Comparison of ENCODE assay signal across 10 cellular contexts in the genomic region with DNA sequence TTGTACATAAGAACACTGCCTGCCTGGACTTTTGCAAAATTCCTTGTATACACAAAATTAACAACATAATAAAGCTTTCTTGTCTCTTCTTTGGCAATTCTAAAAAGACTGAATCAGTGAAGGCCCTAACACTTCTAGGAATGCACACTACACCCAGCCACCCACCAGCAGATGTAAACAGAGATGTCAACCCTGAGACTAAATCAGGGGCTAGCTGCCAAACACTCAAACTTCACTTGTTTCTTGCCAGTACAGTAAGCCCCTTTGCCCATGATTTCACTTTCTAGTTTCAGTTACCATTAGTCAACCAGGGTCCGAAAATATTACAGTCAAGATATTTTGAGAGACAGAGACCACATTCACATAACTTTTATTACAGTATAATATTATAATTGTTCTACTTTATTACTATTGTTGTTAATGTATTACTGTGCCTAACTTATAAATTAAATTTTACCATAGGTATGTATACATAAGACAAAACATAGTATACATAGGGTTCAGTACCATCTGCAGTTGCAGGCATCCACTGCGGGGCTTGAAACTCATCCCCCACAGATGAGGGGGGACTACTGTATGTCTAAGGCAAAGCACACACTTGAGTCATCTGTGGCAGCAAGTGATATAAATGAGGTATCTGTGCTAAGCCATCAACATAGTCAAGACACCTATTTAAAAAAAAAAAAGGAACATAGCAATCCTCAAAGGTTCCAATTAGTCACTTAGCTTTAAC. TPM values are rescaled to one million over a fixed set of nuclear protein-coding genes. Genes with fewer than 3 reads are reported as not detected.
DNase-seq lines count a peak whose midpoint lies in the region; ATAC-seq and TF ChIP-seq lines count a peak whose summit lies in the region.
"Had no signal": no experiment of that assay in that cellular context is flagged by ENCODE, and none has a peak within 500 bp of the region (broad histone marks: within the 10 kb centered on the region; RNA-seq: fewer than 3 reads in every experiment).

No MANE protein-coding gene starts in this region.

- H3K9ac ChIP-seq in HUES48 (ENCODE audit: low read depth, low read length), result no peak overlapping the region

- no peaks in the 10 kb centered on the region for H3K9me3 ChIP-seq in HUES48 (ENCODE audit: control insufficient read depth, insufficient read depth, low read length)
- no peaks in the 10 kb centered on the region for H3K9me3 ChIP-seq in osteoblast (ENCODE audit: low read depth, low read length)

- peaks cover 76% of the 10 kb centered on the region for H3K79me2 ChIP-seq in osteoblast (ENCODE audit: insufficient read depth, low read length)

- H3K4me3 ChIP-seq in HUES48 (ENCODE audit: low read depth, low read length), result no peak overlapping the region
- H3K4me3 ChIP-seq in osteoblast (ENCODE audit: insufficient read depth, low read length), result no peak overlapping the region

- H3K27me3 ChIP-seq in HUES48 (ENCODE audit: control insufficient read depth, insufficient read depth, low read length) (no peaks in the 10 kb centered on the region), osteoblast (ENCODE audit: insufficient read depth, low read length) (no peaks in the 10 kb centered on the region)

- TF ChIP-seq CTCF in osteoblast (IDR thresholded peaks at IDR 0.05; ENCODE audit: extremely low read depth, low read depth, low read length), result no peak

- H3K27ac ChIP-seq in HUES48 (ENCODE audit: low read depth, low read length) (peak overlapping the region; percentile 38), osteoblast (ENCODE audit: low read depth, low read length) (peak overlapping the region; percentile 10)

- H3K4me2 ChIP-seq in osteoblast (ENCODE audit: insufficient read depth, low read length), result peak overlapping the region; percentile 15

- H3K4me1 ChIP-seq in HUES48 (ENCODE audit: control insufficient read depth, insufficient read depth, low read length), result peaks cover 29% of the 10 kb centered on the region
- H3K4me1 ChIP-seq in osteoblast (ENCODE audit: insufficient read depth, low read length), result peaks cover 39% of the 10 kb centered on the region

- DNase-seq in activated CD4-positive, CD25-positive, alpha-beta regulatory T cell treated with anti-CD3 and anti-CD28 coated beads, Interleukin-2, amount 50 U/mL, for 72 hours, result no peak
- peak; percentile 58 for DNase-seq in osteoblast (ENCODE audit: insufficient read length, low spot score, missing footprints)
- DNase-seq in NCI-H345 (lab: John Stamatoyannopoulos, UW), result no peak
- no peak for DNase-seq in A172 (ENCODE audit: low spot score)
- DNase-seq: activated CD8-positive, alpha-beta memory T cell treated with anti-CD3 and anti-CD28 coated beads, Interleukin-2, amount 50 U/mL, for 4 hours; DND-41 had no signal

- H4K20me1 ChIP-seq in osteoblast (ENCODE audit: insufficient read depth, low read length), result peaks cover 51% of the 10 kb centered on the region

- ATAC-seq in activated CD4-positive, CD25-positive, alpha-beta regulatory T cell treated with anti-CD3 and anti-CD28 coated beads, Interleukin-2, amount 50 U/mL, for 24 hours, result peak; percentile 71 to 84
- peak; percentile 72 for ATAC-seq in esophagus mucosa
- no peak for ATAC-seq in GM19395 (IDR thresholded peaks at IDR 0.05; ENCODE audit: unreplicated experiment)

- no peaks in the 10 kb centered on the region for H3K36me3 ChIP-seq in HUES48 (ENCODE audit: control insufficient read depth, insufficient read depth, low read length)
- H3K36me3 ChIP-seq in osteoblast (ENCODE audit: insufficient read depth, low read length), result peaks cover 4% of the 10 kb centered on the region

- H2AFZ ChIP-seq in osteoblast (ENCODE audit: low read length), result no peak overlapping the region

RNA-seq across cellular contexts. Expression of a gene that starts 15.3 kb away (rescaled TPM):
- 28.1 TPM for total RNA-seq in esophagus mucosa
- 38.7 and 41.3 TPM in 2 replicates for total RNA-seq in osteoblast
- 3.9 and 6.7 TPM in 2 replicates for total RNA-seq in A172 (2014; rRNA removed; shearing (Covaris generic))

RNA-seq across cellular contexts. Expression of a gene that starts 53.7 kb away (rescaled TPM):
- total RNA-seq in esophagus mucosa, result 12.2 TPM
- total RNA-seq in osteoblast, result 18.9 and 19.9 TPM in 2 replicates
- total RNA-seq in A172 (2014; rRNA removed; shearing (Covaris generic)), result 10.7 and 11.0 TPM in 2 replicates
